In genomic region chr5:111313017-111313724, GRCh38 we compare ENCODE assay signal across 15 cellular contexts.
A peak's percentile ranks its signal among the peaks of the same experiment; 100 is the strongest.
DNase-seq lines count a peak whose midpoint lies in the region; ATAC-seq, FAIRE-seq and TF ChIP-seq lines count a peak whose summit lies in the region.
"Had no signal": no experiment of that assay in that cellular context is flagged by ENCODE, and none has a peak within 500 bp of the region (broad histone marks: within the 10 kb centered on the region; RNA-seq: fewer than 3 reads in every experiment).

No MANE protein-coding gene starts in this region.

- no peak for DNase-seq in activated CD8-positive, alpha-beta memory T cell treated with anti-CD3 and anti-CD28 coated beads, Interleukin-2, amount 10 ng/mL, durations not matched to agents 7 days and 5 days
- DNase-seq in activated CD8-positive, alpha-beta memory T cell treated with anti-CD3 and anti-CD28 coated beads, Interleukin-2, amount 50 U/mL, for 4 hours = no peak
- peak; percentile 53 for DNase-seq in NCI-H226
- peak; percentile 2 for DNase-seq in skeletal muscle cell (ENCODE audit: low read depth)
- DNase-seq in neural progenitor cell (ENCODE audit: low spot score) = no peak
- DNase-seq in SKM-1 treated with dmso at 0.1 percent for 144 hours (lab: John Stamatoyannopoulos, UW; ENCODE audit: unreplicated experiment) = no peak
- DNase-seq in RCC 7860 (ENCODE audit: low spot score) = no peak
- DNase-seq: amygdala; Calu3; nephron progenitor cell; retina; stimulated activated CD4-positive, alpha-beta T cell treated with anti-CD3 and anti-CD28 coated beads, Interleukin-4, amount 100 ng/mL, for 24 hours; uterus had no signal

- no peaks in the 10 kb centered on the region for H3K27me3 Mint-ChIP-seq in activated CD8-positive, alpha-beta memory T cell treated with anti-CD3 and anti-CD28 coated beads, Interleukin-2, amount 10 ng/mL, durations not matched to agents 7 days and 5 days
- H3K27me3 Mint-ChIP-seq in neural progenitor cell (ENCODE audit: insufficient read depth, low read depth) = peaks cover 5% of the 10 kb centered on the region

- peaks cover 9% of the 10 kb centered on the region for H3K36me3 Mint-ChIP-seq in activated CD8-positive, alpha-beta memory T cell treated with anti-CD3 and anti-CD28 coated beads, Interleukin-2, amount 10 ng/mL, durations not matched to agents 7 days and 5 days
- H3K36me3 Mint-ChIP-seq in neural progenitor cell = no peaks in the 10 kb centered on the region

- TF ChIP-seq CTCF in neural progenitor cell (IDR thresholded peaks at IDR 0.05) = no peak

- peak; percentile 82 for ATAC-seq in activated CD8-positive, alpha-beta memory T cell treated with anti-CD3 and anti-CD28 coated beads, Interleukin-2, amount 10 ng/mL, durations not matched to agents 7 days and 5 days
- ATAC-seq in GM21717 (IDR thresholded peaks at IDR 0.05; ENCODE audit: unreplicated experiment) = peak; percentile 76

- H3K9me3 Mint-ChIP-seq in activated CD8-positive, alpha-beta memory T cell treated with anti-CD3 and anti-CD28 coated beads, Interleukin-2, amount 10 ng/mL, durations not matched to agents 7 days and 5 days (ENCODE audit: low read depth) = no peaks in the 10 kb centered on the region
- no peaks in the 10 kb centered on the region for H3K9me3 Mint-ChIP-seq in neural progenitor cell
- H3K9me3 Mint-ChIP-seq: nephron progenitor cell had no signal

- H3K4me3 ChIP-seq in skeletal muscle cell (ENCODE audit: low read depth, low read length) (no peak overlapping the region), neural progenitor cell (no peak overlapping the region)
- H3K4me3 ChIP-seq: uterus had no signal

- H3K4me2 ChIP-seq in neural progenitor cell = no peak overlapping the region

- no peak overlapping the region for H3K9ac ChIP-seq in neural progenitor cell

- no peak overlapping the region for H3K27ac Mint-ChIP-seq in activated CD8-positive, alpha-beta memory T cell treated with anti-CD3 and anti-CD28 coated beads, Interleukin-2, amount 10 ng/mL, durations not matched to agents 7 days and 5 days
- H3K27ac Mint-ChIP-seq in neural progenitor cell = no peak overlapping the region
- H3K27ac Mint-ChIP-seq: nephron progenitor cell had no signal

- H3K36me3 ChIP-seq in neural progenitor cell = no peaks in the 10 kb centered on the region
- H3K36me3 ChIP-seq: uterus had no signal

- FAIRE-seq in RCC 7860 (lab: Jason Lieb, UNC) = no peak
- FAIRE-seq: endothelial cell of umbilical vein had no signal

- H3K27ac ChIP-seq in neural progenitor cell = no peak overlapping the region
- H3K27ac ChIP-seq: uterus had no signal

- H3F3A ChIP-seq in neural progenitor cell (ENCODE audit: low read depth) = no peaks in the 10 kb centered on the region

- no peaks in the 10 kb centered on the region for H3K9me3 ChIP-seq in neural progenitor cell (ENCODE audit: low read depth)
- H3K9me3 ChIP-seq: uterus had no signal

- CTCF ChIA-PET in activated CD8-positive, alpha-beta memory T cell treated with anti-CD3 and anti-CD28 coated beads, Interleukin-2, amount 10 ng/mL, durations not matched to agents 7 days and 5 days (lab: Charles Lee) = interaction anchor here (1.1 to 1.3 kb wide), 3 partner anchors 14 to 62 kb away, joined by 3 read pairs; no protein-coding TSS in a partner anchor

- H3K4me3 Mint-ChIP-seq in activated CD8-positive, alpha-beta memory T cell treated with anti-CD3 and anti-CD28 coated beads, Interleukin-2, amount 10 ng/mL, durations not matched to agents 7 days and 5 days = no peak overlapping the region
- no peak overlapping the region for H3K4me3 Mint-ChIP-seq in neural progenitor cell
- H3K4me3 Mint-ChIP-seq: nephron progenitor cell had no signal

- H3K27me3 ChIP-seq in neural progenitor cell = peaks cover 21% of the 10 kb centered on the region
- H3K27me3 ChIP-seq: uterus had no signal

- H2AFZ ChIP-seq in neural progenitor cell (replicated peaks) = no peak overlapping the region

- H4K20me1 ChIP-seq in neural progenitor cell (ENCODE audit: low read depth) = no peaks in the 10 kb centered on the region

- peaks cover 41% of the 10 kb centered on the region for H3K4me1 Mint-ChIP-seq in activated CD8-positive, alpha-beta memory T cell treated with anti-CD3 and anti-CD28 coated beads, Interleukin-2, amount 10 ng/mL, durations not matched to agents 7 days and 5 days
- peaks cover 22% of the 10 kb centered on the region for H3K4me1 Mint-ChIP-seq in neural progenitor cell

- peaks cover 10% of the 10 kb centered on the region for H3K4me1 ChIP-seq in neural progenitor cell
- H3K4me1 ChIP-seq: uterus had no signal

- H3K79me2 ChIP-seq in neural progenitor cell (ENCODE audit: low read depth) = no peaks in the 10 kb centered on the region

Comparison
In these comparisons a context has a peak if more than half of its experiments do, and no peak if none do; other contexts are left out.
1. DNase-seq: peak in NCI-H226 (single experiment) and skeletal muscle cell (single experiment); none in activated CD8-positive, alpha-beta memory T cell treated with anti-CD3 and anti-CD28 coated beads, Interleukin-2, amount 10 ng/mL, durations not matched to agents 7 days and 5 days (single experiment), activated CD8-positive, alpha-beta memory T cell treated with anti-CD3 and anti-CD28 coated beads, Interleukin-2, amount 50 U/mL, for 4 hours (single experiment), neural progenitor cell (single experiment), SKM-1 treated with dmso at 0.1 percent for 144 hours (single experiment) and RCC 7860 (single experiment).